8 cellular contexts compared by ENCODE assay signal in the genomic region with DNA sequence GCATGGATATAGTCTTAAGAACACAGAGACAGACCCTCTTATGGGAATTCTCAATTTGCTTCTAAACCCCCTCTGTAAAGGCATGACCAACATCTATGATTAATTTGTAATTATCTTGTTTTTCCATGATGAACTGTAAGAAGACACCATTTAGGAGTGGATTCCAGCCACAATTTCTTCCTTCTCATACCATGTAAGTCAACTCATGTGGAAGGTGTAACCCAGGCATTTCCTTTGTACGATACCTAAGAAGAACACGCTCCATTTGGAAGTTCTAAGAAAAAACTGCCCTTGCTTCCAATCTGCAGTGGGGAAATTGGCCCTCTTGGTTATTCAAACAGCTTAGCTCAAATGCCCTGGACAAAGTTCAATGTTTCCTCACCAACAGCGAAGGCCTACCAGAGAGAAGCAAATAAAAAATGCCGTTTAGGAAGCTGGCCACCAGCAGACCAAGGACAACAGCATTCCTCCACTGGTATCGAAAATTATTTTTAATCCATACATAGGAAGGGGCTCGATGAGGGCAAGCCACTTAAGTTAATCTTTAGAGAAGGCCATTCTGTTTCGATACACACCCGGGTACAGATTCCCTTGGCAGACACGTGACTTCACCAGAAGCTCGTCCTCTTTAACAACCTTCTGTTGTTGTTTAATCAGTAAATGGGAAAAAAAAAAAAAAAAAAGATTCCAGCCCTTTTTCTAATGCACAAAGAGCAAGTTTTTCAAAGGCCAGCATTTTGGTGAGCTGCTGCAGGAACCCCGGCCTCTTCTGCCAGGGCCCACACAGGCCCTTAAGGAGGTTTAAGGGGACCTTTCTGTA. TPM values are rescaled to one million over a fixed set of nuclear protein-coding genes. Genes with fewer than 3 reads are reported as not detected.
DNase-seq lines count a peak whose midpoint lies in the region; ATAC-seq and TF ChIP-seq lines count a peak whose summit lies in the region.

No MANE protein-coding gene starts in this region.

- no peak for TF ChIP-seq POLR2A in thyroid gland (IDR thresholded peaks at IDR 0.05)

- H3K4me3 ChIP-seq in cardiac fibroblast (replicated peaks in 1 of 2; ENCODE audit: low read depth in 2 of 2, low read length in 2 of 2), result peak overlapping the region; percentile 17 to 78
- peak overlapping the region in 1 of 2 donors; percentile 82 for H3K4me3 ChIP-seq in left lung
- H3K4me3 ChIP-seq in thyroid gland (replicated peaks in 1 of 3), result no peak overlapping the region

- H3K27ac ChIP-seq in left lung, result peak overlapping the region; percentile 88 to 89
- H3K27ac ChIP-seq in thyroid gland, result peak overlapping the region; percentile 75 to 93 (median 89)

- intact Hi-C loops in left lung (cut with DNase I), result no loop called here
- intact Hi-C loops in thyroid gland (cut with DNase I), result no loop called here

- no peaks in the 10 kb centered on the region for H3K27me3 Mint-ChIP-seq in T-helper 1 cell treated with Interleukin-12 subunit alpha and Interleukin-12 subunit beta and Interleukin-4 antibody, amounts not matched to agents 30 μg/mL and 1 μg/mL, for 36 hours (ENCODE audit: low read depth)

- no peak overlapping the region for H3K4me3 Mint-ChIP-seq in T-helper 1 cell treated with Interleukin-12 subunit alpha and Interleukin-12 subunit beta and Interleukin-4 antibody, amounts not matched to agents 30 μg/mL and 1 μg/mL, for 36 hours

- DNase-seq in T-helper 1 cell (no peak), cardiac fibroblast (ENCODE audit: low read depth in 2 of 2) (peak; percentile 29 to 42), left lung (peak in 1 of 2 donors; percentile 22), thyroid gland (peak; percentile 32 to 39), HPDE6-E6E7 (ENCODE audit: extremely low spot score) (no peak), NAMALWA (ENCODE audit: low spot score) (no peak)
- DNase-seq in stimulated activated CD8-positive, alpha-beta memory T cell treated with anti-CD3 and anti-CD28 coated beads, Interleukin-4, amount 100 ng/mL, for 48 hours, result no peak

- WGBS in thyroid gland, 2 donors, result 18 to 20% methylated on average over 11 of the region's 11 CpGs

- peaks cover 27% of the 10 kb centered on the region for H3K4me1 Mint-ChIP-seq in T-helper 1 cell treated with Interleukin-12 subunit alpha and Interleukin-12 subunit beta and Interleukin-4 antibody, amounts not matched to agents 30 μg/mL and 1 μg/mL, for 36 hours (ENCODE audit: low read depth)

- H3K4me1 ChIP-seq in left lung (peaks cover 21 to 33% of the 10 kb centered on the region in 2 donors), thyroid gland (peaks cover 30% of the 10 kb centered on the region in 2 donors)

- peaks cover 0 to 8% of the 10 kb centered on the region in 2 donors for H3K36me3 ChIP-seq in left lung
- no peaks in the 10 kb centered on the region for H3K36me3 ChIP-seq in thyroid gland

- no peak for TF ChIP-seq CTCF in cardiac fibroblast (IDR thresholded peaks at IDR 0.05; ENCODE audit: low read depth, low read length)
- no peak for TF ChIP-seq CTCF in left lung (IDR thresholded peaks at IDR 0.05)
- no peak for TF ChIP-seq CTCF in thyroid gland (IDR thresholded peaks at IDR 0.05)

- H3K27me3 ChIP-seq in left lung (no peaks in the 10 kb centered on the region), thyroid gland (no peaks in the 10 kb centered on the region)

- H3K36me3 Mint-ChIP-seq in T-helper 1 cell treated with Interleukin-12 subunit alpha and Interleukin-12 subunit beta and Interleukin-4 antibody, amounts not matched to agents 30 μg/mL and 1 μg/mL, for 36 hours (ENCODE audit: low read depth), result peaks cover 6% of the 10 kb centered on the region

- H3K9me3 ChIP-seq in left lung (no peaks in the 10 kb centered on the region), thyroid gland (no peaks in the 10 kb centered on the region)

- ATAC-seq in left lung, result peak; percentile 23

- no peaks in the 10 kb centered on the region for H3K9me3 Mint-ChIP-seq in T-helper 1 cell treated with Interleukin-12 subunit alpha and Interleukin-12 subunit beta and Interleukin-4 antibody, amounts not matched to agents 30 μg/mL and 1 μg/mL, for 36 hours

- H3K27ac Mint-ChIP-seq in T-helper 1 cell treated with Interleukin-12 subunit alpha and Interleukin-12 subunit beta and Interleukin-4 antibody, amounts not matched to agents 30 μg/mL and 1 μg/mL, for 36 hours, result peak overlapping the region; percentile 80

RNA-seq across cellular contexts. Expression of gene DHRSX, which starts 2.6 kb away (rescaled TPM):
- 10 to 100 TPM; 28.8 to 31.5 TPM for total RNA-seq in left lung
- total RNA-seq in thyroid gland, result 10 to 100 TPM; 19.9 to 36.5 (median 24.2) TPM

RNA-seq across cellular contexts. Expression of gene ZBED1, which starts 2.6 kb away (rescaled TPM):
- total RNA-seq in left lung, result 10 to 100 TPM; 32.2 to 37.5 TPM
- 10 to 100 TPM; 32.4 to 48.6 (median 45.2) TPM for total RNA-seq in thyroid gland

Comparison
In these comparisons a context has a peak if more than half of its experiments do, and no peak if none do; other contexts are left out.
1. DNase-seq: peak in cardiac fibroblast (2 of 2) and thyroid gland (2 of 2); none in T-helper 1 cell (0 of 5), HPDE6-E6E7 (single experiment), stimulated activated CD8-positive, alpha-beta memory T cell treated with anti-CD3 and anti-CD28 coated beads, Interleukin-4, amount 100 ng/mL, for 48 hours (single experiment) and NAMALWA (single experiment).
2. H3K4me3 ChIP-seq: peak in cardiac fibroblast (2 of 2); none in thyroid gland (0 of 3).